12 cellular contexts compared by ENCODE assay signal in genomic region chr3:52039846-52040245, GRCh38. TPM values are rescaled to one million over a fixed set of nuclear protein-coding genes. Genes with fewer than 3 reads are reported as not detected.
DNase-seq lines count a peak whose midpoint lies in the region; ATAC-seq and TF ChIP-seq lines count a peak whose summit lies in the region.
"Had no signal": no experiment of that assay in that cellular context is flagged by ENCODE, and none has a peak within 500 bp of the region (broad histone marks: within the 10 kb centered on the region; RNA-seq: fewer than 3 reads in every experiment).

No MANE protein-coding gene starts in this region.

- DNase-seq in RWPE2 (ENCODE audit: low spot score) (no peak), epidermal melanocyte (ENCODE audit: insufficient read length, low spot score) (peak; percentile 91), substantia nigra (lab: John Stamatoyannopoulos, UW) (peak; percentile 80 to 99 (median 97)), SKM-1 treated with dmso at 0.1 percent for 144 hours (lab: John Stamatoyannopoulos, UW; ENCODE audit: unreplicated experiment) (no peak), foreskin keratinocyte (no peak)
- DNase-seq in activated T-cell treated with anti-CD3 and anti-CD28 coated beads, Interleukin-2, amount 50 U/mL, for 1 hour = no peak
- DNase-seq: activated gamma-delta T cell treated with Interleukin-2 at 50 U/mL for 16 hours; erythroblast; MV-4-11; stimulated activated CD4-positive, alpha-beta T cell treated with anti-CD3 and anti-CD28 coated beads, Interleukin-4, amount 100 ng/mL, for 1 hour had no signal

- TF ChIP-seq RAD21 in liver (IDR thresholded peaks at IDR 0.05) = no peak

- TF ChIP-seq CTCF in RWPE2 (IDR thresholded peaks at IDR 0.05; ENCODE audit: poor library complexity, severe bottlenecking) (no peak), liver (IDR thresholded peaks at IDR 0.05; ENCODE audit: low read depth, low read length, missing input control) (no peak), foreskin keratinocyte (conservative IDR thresholded peaks at IDR 0.05) (no peak)

- H3K27me3 ChIP-seq in RWPE2 (ENCODE audit: insufficient read depth, poor library complexity, severe bottlenecking) (no peaks in the 10 kb centered on the region), liver (ENCODE audit: control insufficient read depth in 4 of 4, insufficient read depth in 4 of 4, low read length in 3 of 4) (no peaks in the 10 kb centered on the region), foreskin keratinocyte (no peaks in the 10 kb centered on the region)

- H3K9me3 ChIP-seq in RWPE2 (ENCODE audit: severe bottlenecking) (no peaks in the 10 kb centered on the region), liver (ENCODE audit: control insufficient read depth in 4 of 4, low read length in 3 of 4) (no peaks in the 10 kb centered on the region)

- no peak overlapping the region for H3K9ac ChIP-seq in liver (ENCODE audit: low read depth in 1 of 2, low read length in 2 of 2)

- H3K4me3 ChIP-seq in RWPE2 (ENCODE audit: severe bottlenecking) (no peak overlapping the region), liver (ENCODE audit: low read depth in 1 of 3, low read length in 3 of 3) (no peak overlapping the region)

- ATAC-seq in RWPE2 (ENCODE audit: low read depth) (no peak), HG03571 (IDR thresholded peaks at IDR 0.05; ENCODE audit: unreplicated experiment) (no peak), foreskin keratinocyte (no peak)

- H3K4me1 ChIP-seq in RWPE2 (ENCODE audit: insufficient read depth, poor library complexity, severe bottlenecking) = peaks cover 24% of the 10 kb centered on the region
- H3K4me1 ChIP-seq in liver (ENCODE audit: control insufficient read depth in 4 of 4, insufficient read depth in 4 of 4, low read length in 3 of 4) = peaks cover 0 to 4% (median 2%) of the 10 kb centered on the region in 4 donors
- peaks cover 13% of the 10 kb centered on the region for H3K4me1 ChIP-seq in foreskin keratinocyte

- H3K27ac ChIP-seq in RWPE2 (ENCODE audit: poor library complexity, severe bottlenecking) (peak overlapping the region; percentile 62), liver (ENCODE audit: low read depth in 1 of 2, low read length in 2 of 2) (no peak overlapping the region), substantia nigra (ENCODE audit: low read depth, low read length, poor library complexity, severe bottlenecking) (peak overlapping the region; percentile 100), foreskin keratinocyte (no peak overlapping the region)

- no peaks in the 10 kb centered on the region for H3K36me3 ChIP-seq in RWPE2 (ENCODE audit: low read depth)
- H3K36me3 ChIP-seq in liver (ENCODE audit: control insufficient read depth in 4 of 4, insufficient read depth in 3 of 4, low read depth in 1 of 4, low read length in 3 of 4) = no peaks in the 10 kb centered on the region

- WGBS in liver = 38% methylated on average over 17 of the region's 17 CpGs

TF ChIP-seq in liver, 16 proteins besides CTCF, POLR2A, EP300 and RAD21:
- no peak for TF ChIP-seq FOXA2 (IDR thresholded peaks at IDR 0.05)
- no peak for TF ChIP-seq GABPA (IDR thresholded peaks at IDR 0.05 in 1 of 2, conservative IDR thresholded peaks at IDR 0.05 in 1 of 2)
- TF ChIP-seq ATF3 (IDR thresholded peaks at IDR 0.05) = peak; percentile 67
- TF ChIP-seq SP1 (IDR thresholded peaks at IDR 0.05) = peak; percentile 32
- TF ChIP-seq ZBTB33 (IDR thresholded peaks at IDR 0.05) = no peak
- TF ChIP-seq MAX (IDR thresholded peaks at IDR 0.05) = no peak
- TF ChIP-seq REST (IDR thresholded peaks at IDR 0.05) = no peak
- peak; percentile 67 to 79 for TF ChIP-seq HNF4A (conservative IDR thresholded peaks at IDR 0.05)
- no peak for TF ChIP-seq EGR1 (IDR thresholded peaks at IDR 0.05; ENCODE audit: low read depth in 2 of 2)
- TF ChIP-seq FOXA1 (IDR thresholded peaks at IDR 0.05) = no peak
- peak; percentile 67 to 73 for TF ChIP-seq RXRA (IDR thresholded peaks at IDR 0.05)

RNA-seq across cellular contexts. Expression of gene DUSP7, which starts 16.5 kb away (rescaled TPM):
- total RNA-seq in liver (1 to 10 TPM; 3.7 to 5.0 TPM), foreskin keratinocyte (119 and 131 TPM in 2 replicates)
- polyA plus RNA-seq in liver (1 to 10 TPM; 1.5 to 3.7 TPM), foreskin keratinocyte (107 and 117 TPM in 2 replicates)

RNA-seq across cellular contexts. Expression of gene RPL29, which starts 44.2 kb away (rescaled TPM):
- total RNA-seq in liver (100 to 1,000 TPM; 292 to 358 TPM), foreskin keratinocyte (1,319 and 1,629 TPM in 2 replicates)
- polyA plus RNA-seq in liver (100 to 1,000 TPM; 418 to 789 TPM), foreskin keratinocyte (2,404 and 2,789 TPM in 2 replicates)

RNA-seq across cellular contexts. Expression of gene ACY1, which starts 56.5 kb away (rescaled TPM):
- total RNA-seq in liver (100 to 1,000 TPM in 1 of 2 donors, 10 to 100 TPM in 1; 69.5 to 241 TPM), foreskin keratinocyte (62.3 and 69.9 TPM in 2 replicates)
- polyA plus RNA-seq in liver (100 to 1,000 TPM; 234 to 274 TPM), foreskin keratinocyte (62.5 and 73.2 TPM in 2 replicates)

Comparison
In these comparisons a context has a peak if more than half of its experiments do, and no peak if none do; other contexts are left out.
1. DNase-seq: peak in epidermal melanocyte (single experiment) and substantia nigra (49 of 49); none in RWPE2 (single experiment), activated T-cell treated with anti-CD3 and anti-CD28 coated beads, Interleukin-2, amount 50 U/mL, for 1 hour (single experiment), SKM-1 treated with dmso at 0.1 percent for 144 hours (single experiment) and foreskin keratinocyte (0 of 2).
2. H3K27ac ChIP-seq: peak in RWPE2 (single experiment) and substantia nigra (single experiment); none in liver (0 of 2) and foreskin keratinocyte (single experiment).
3. RNA of gene DUSP7, which starts 16.5 kb away (total RNA-seq): 119 to 131 TPM in foreskin keratinocyte; 3.7 to 5.0 TPM in liver; every median in the first group is over 10 times any median in the second.